ENCODE assay signal across 1 cellular context in the genomic region with DNA sequence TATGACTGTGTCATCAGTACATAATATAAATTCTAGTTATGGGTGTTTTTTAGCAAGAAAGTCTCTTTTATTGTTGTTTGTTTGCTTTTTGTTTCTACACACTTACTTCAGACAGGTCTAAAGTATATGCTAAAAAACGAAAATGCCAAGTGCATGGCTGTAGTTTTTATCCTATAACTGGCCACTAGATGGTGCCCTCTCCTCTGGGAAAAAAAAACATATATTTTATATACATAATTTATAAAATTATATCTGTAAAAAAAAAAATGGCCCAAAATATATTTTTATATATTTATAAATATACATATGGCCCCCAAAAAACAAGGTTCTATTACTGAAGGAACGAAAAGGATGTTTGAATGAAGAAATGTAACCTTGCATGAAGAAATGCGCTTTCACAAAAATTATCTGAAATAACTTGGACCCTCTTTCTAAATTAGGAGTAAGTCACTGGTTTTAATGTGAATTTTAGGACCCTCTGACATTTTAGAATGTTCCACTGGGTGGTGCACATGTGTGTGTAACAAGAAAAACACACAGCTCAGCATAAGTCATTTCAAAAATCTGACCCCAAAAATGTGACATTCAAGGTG.
TF ChIP-seq lines count a peak whose summit lies in the region.

No MANE protein-coding gene starts in this region.

TF ChIP-seq in GM12878, 131 proteins besides CTCF, POLR2A, EP300 and RAD21 (continued from another document):
- TF ChIP-seq, protein P1, sequence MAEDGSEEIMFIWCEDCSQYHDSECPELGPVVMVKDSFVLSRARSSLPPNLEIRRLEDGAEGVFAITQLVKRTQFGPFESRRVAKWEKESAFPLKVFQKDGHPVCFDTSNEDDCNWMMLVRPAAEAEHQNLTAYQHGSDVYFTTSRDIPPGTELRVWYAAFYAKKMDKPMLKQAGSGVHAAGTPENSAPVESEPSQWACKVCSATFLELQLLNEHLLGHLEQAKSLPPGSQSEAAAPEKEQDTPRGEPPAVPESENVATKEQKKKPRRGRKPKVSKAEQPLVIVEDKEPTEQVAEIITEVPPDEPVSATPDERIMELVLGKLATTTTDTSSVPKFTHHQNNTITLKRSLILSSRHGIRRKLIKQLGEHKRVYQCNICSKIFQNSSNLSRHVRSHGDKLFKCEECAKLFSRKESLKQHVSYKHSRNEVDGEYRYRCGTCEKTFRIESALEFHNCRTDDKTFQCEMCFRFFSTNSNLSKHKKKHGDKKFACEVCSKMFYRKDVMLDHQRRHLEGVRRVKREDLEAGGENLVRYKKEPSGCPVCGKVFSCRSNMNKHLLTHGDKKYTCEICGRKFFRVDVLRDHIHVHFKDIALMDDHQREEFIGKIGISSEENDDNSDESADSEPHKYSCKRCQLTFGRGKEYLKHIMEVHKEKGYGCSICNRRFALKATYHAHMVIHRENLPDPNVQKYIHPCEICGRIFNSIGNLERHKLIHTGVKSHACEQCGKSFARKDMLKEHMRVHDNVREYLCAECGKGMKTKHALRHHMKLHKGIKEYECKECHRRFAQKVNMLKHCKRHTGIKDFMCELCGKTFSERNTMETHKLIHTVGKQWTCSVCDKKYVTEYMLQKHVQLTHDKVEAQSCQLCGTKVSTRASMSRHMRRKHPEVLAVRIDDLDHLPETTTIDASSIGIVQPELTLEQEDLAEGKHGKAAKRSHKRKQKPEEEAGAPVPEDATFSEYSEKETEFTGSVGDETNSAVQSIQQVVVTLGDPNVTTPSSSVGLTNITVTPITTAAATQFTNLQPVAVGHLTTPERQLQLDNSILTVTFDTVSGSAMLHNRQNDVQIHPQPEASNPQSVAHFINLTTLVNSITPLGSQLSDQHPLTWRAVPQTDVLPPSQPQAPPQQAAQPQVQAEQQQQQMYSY (CRISPR knock-in tag; IDR thresholded peaks at IDR 0.05), result no peak
- TF ChIP-seq FOS (IDR thresholded peaks at IDR 0.05; ENCODE audit: borderline replicate concordance, extremely low read depth, insufficient read length) (no peak), RCOR1 (conservative IDR thresholded peaks at IDR 0.05; ENCODE audit: low read depth, low read length) (no peak)
TF ChIP-seq in GM12878: peak in this region for 1.
